In genomic region chr17:61846976-61847375, GRCh38 we compare ENCODE assay signal across 1 cellular context.
TF ChIP-seq lines count a peak whose summit lies in the region.

No MANE protein-coding gene starts in this region.

TF ChIP-seq in K562, 482 proteins besides CTCF, POLR2A, EP300 and RAD21 (continued from another document):
- TF ChIP-seq SRSF7 (optimal IDR thresholded peaks at IDR 0.05; ENCODE audit: low read depth, low read length) (no peak), MEF2A (IDR thresholded peaks at IDR 0.05; ENCODE audit: control insufficient read depth, low read depth, low read length) (no peak), WHSC1 (IDR thresholded peaks at IDR 0.05; ENCODE audit: low read length) (no peak)
